Comparison of ENCODE assay signal across 8 cellular contexts in genomic region chr10:60963441-60964256, GRCh38. TPM values are rescaled to one million over a fixed set of nuclear protein-coding genes. Genes with fewer than 3 reads are reported as not detected.
A peak's percentile ranks its signal among the peaks of the same experiment; 100 is the strongest.
DNase-seq lines count a peak whose midpoint lies in the region; ATAC-seq and TF ChIP-seq lines count a peak whose summit lies in the region.

No MANE protein-coding gene starts in this region.

- TF ChIP-seq CTCF in fibroblast of mammary gland (conservative IDR thresholded peaks at IDR 0.05; ENCODE audit: control insufficient read depth, insufficient read depth, low read depth, low read length) (no peak), stomach (IDR thresholded peaks at IDR 0.05) (no peak), GM13976 (IDR thresholded peaks at IDR 0.05; ENCODE audit: borderline replicate concordance, control extremely low read depth, extremely low read depth, insufficient read depth, missing control alignments) (no peak), tibial artery (IDR thresholded peaks at IDR 0.05) (no peak)

- H3K9ac ChIP-seq in GM23248 = no peak overlapping the region

- peaks cover 41% of the 10 kb centered on the region for H3F3A ChIP-seq in GM23248 (ENCODE audit: insufficient read depth)

- in situ Hi-C loops in GM23248 (cut with MboI) (loop anchor here (10.0 kb wide), 1 partner anchor 149 kb away; no protein-coding TSS in a partner anchor), GM13976 (cut with MboI; ENCODE audit: low sequenced_read_pairs, unreplicated experiment) (loop anchor here (10.0 kb wide), 1 partner anchor 149 kb away; no protein-coding TSS in a partner anchor)

- H2AFZ ChIP-seq in GM23248 = no peak overlapping the region

- H3K27me3 ChIP-seq in GM23248 (replicated peaks; ENCODE audit: insufficient read depth) (no peaks in the 10 kb centered on the region), stomach (no peaks in the 10 kb centered on the region), tibial artery (no peaks in the 10 kb centered on the region)

- H3K4me1 ChIP-seq in GM23248 (ENCODE audit: insufficient read depth) (peaks cover 36% of the 10 kb centered on the region), stomach (peaks cover 0 to 49% (median 27%) of the 10 kb centered on the region in 4 donors), tibial artery (peaks cover 0 to 14% (median 5%) of the 10 kb centered on the region in 4 donors)

- DNase-seq in GM23248 (peak; percentile 73), fibroblast of mammary gland (ENCODE audit: low read depth) (peak; percentile 63), stomach (no peak), GM13976 (ENCODE audit: low spot score) (no peak), tibial artery (no peak)
- DNase-seq in activated CD4-positive, alpha-beta T cell treated with anti-CD3 and anti-CD28 coated beads, Interleukin-2, amount 50 U/mL, for 48 hours = no peak
- DNase-seq in stimulated activated CD4-positive, alpha-beta T cell treated with anti-CD3 and anti-CD28 coated beads, Interleukin-4, amount 100 ng/mL, for 1 hour = no peak

- H3K79me2 ChIP-seq in GM23248 (ENCODE audit: insufficient read depth) = no peaks in the 10 kb centered on the region

- H3K9me2 ChIP-seq in GM23248 (ENCODE audit: insufficient read depth) = no peaks in the 10 kb centered on the region

- intact Hi-C loops in stomach (cut with DNase I; ENCODE audit: low total_unique reads) (loop anchor here (10.0 kb wide), 1 partner anchor 139 kb away; no protein-coding TSS in a partner anchor), tibial artery (cut with DNase I; ENCODE audit: low total_unique reads) (loop anchor here (2.0 kb wide), 2 partner anchors 21 to 147 kb away; no protein-coding TSS in a partner anchor)

- no peak for TF ChIP-seq POLR2A in stomach (IDR thresholded peaks at IDR 0.05)

- H3K36me3 ChIP-seq in GM23248 (ENCODE audit: low read depth) (no peaks in the 10 kb centered on the region), stomach (no peaks in the 10 kb centered on the region), tibial artery (no peaks in the 10 kb centered on the region)

- H3K4me2 ChIP-seq in GM23248 (ENCODE audit: unreplicated experiment) = peak overlapping the region; percentile 66

- no peaks in the 10 kb centered on the region for H4K20me1 ChIP-seq in GM23248 (ENCODE audit: insufficient read depth)

- H3K27ac ChIP-seq in GM23248 (peak overlapping the region; percentile 85), stomach (peak overlapping the region in 3 of 5 donors; percentile 8 to 83 (median 75)), tibial artery (no peak overlapping the region)

- no peak for TF ChIP-seq EP300 in stomach (IDR thresholded peaks at IDR 0.05)

- ATAC-seq in SK-N-SH treated with all-trans-retinoic acid at 6 μM for 48 hours = peak; percentile 43; the same call in 2 of the 3 replicates

- 3 to 4% methylated on average over 4 of the region's 4 CpGs for WGBS in GM23248 (ENCODE audit: low coverage in 1 of 2, low lambda C conversion rate in 2 of 2, missing lambda C conversion rate in 2 of 2), 2 experiments
- WGBS in stomach, 5 donors = 25 to 35% (median 29%) methylated on average over 4 of the region's 4 CpGs

- H3K4me3 ChIP-seq in GM23248 (peak overlapping the region; percentile 10; the same call in 1 of the 2 replicates), fibroblast of mammary gland (ENCODE audit: control insufficient read depth, low read depth, low read length) (no peak overlapping the region), stomach (no peak overlapping the region), tibial artery (no peak overlapping the region)

- H3K9me3 ChIP-seq in GM23248 (ENCODE audit: low read depth) = no peaks in the 10 kb centered on the region
- H3K9me3 ChIP-seq in stomach = no peaks in the 10 kb centered on the region
- H3K9me3 ChIP-seq in tibial artery = no peaks in the 10 kb centered on the region

TF ChIP-seq in SK-N-SH treated with all-trans-retinoic acid at 6 μM for 48 hours, 23 proteins besides CTCF, POLR2A, EP300 and RAD21:
- TF ChIP-seq ZFP3 (CRISPR knock-in tag; IDR thresholded peaks at IDR 0.05) (no peak), OSR1 (CRISPR knock-in tag; IDR thresholded peaks at IDR 0.05) (no peak)

RNA-seq across cellular contexts. Expression of gene RHOBTB1, which starts 19.7 kb away (rescaled TPM):
- 14.6 and 16.2 TPM in 2 replicates for total RNA-seq in GM23248 (2014; rRNA removed; shearing (Covaris generic))
- polyA plus RNA-seq in GM23248 (2016; fragmentation: Nextera tagmentation; extraction: Ambion mirVana) (9.6 and 11.1 TPM in 2 replicates), stomach (10 to 100 TPM in 2 of 3 donors, 1 to 10 TPM in 1; 7.2 to 22.5 (median 21.4) TPM)
- 100 to 1,000 TPM in 1 of 5 donors, 10 to 100 TPM in 2, 1 to 10 TPM in 2; 2.3 to 302 (median 38.0) TPM for total RNA-seq in stomach

Comparison
In these comparisons a context has a peak if more than half of its experiments do, and no peak if none do; other contexts are left out.
1. DNase-seq: peak in GM23248 (single experiment) and fibroblast of mammary gland (single experiment); none in stomach (single experiment), GM13976 (single experiment), activated CD4-positive, alpha-beta T cell treated with anti-CD3 and anti-CD28 coated beads, Interleukin-2, amount 50 U/mL, for 48 hours (0 of 2), tibial artery (0 of 2) and stimulated activated CD4-positive, alpha-beta T cell treated with anti-CD3 and anti-CD28 coated beads, Interleukin-4, amount 100 ng/mL, for 1 hour (single experiment).
2. H3K27ac ChIP-seq: peak in GM23248 (single experiment) and stomach (3 of 5); none in tibial artery (0 of 2).